7 cellular contexts compared by ENCODE assay signal in the genomic region with DNA sequence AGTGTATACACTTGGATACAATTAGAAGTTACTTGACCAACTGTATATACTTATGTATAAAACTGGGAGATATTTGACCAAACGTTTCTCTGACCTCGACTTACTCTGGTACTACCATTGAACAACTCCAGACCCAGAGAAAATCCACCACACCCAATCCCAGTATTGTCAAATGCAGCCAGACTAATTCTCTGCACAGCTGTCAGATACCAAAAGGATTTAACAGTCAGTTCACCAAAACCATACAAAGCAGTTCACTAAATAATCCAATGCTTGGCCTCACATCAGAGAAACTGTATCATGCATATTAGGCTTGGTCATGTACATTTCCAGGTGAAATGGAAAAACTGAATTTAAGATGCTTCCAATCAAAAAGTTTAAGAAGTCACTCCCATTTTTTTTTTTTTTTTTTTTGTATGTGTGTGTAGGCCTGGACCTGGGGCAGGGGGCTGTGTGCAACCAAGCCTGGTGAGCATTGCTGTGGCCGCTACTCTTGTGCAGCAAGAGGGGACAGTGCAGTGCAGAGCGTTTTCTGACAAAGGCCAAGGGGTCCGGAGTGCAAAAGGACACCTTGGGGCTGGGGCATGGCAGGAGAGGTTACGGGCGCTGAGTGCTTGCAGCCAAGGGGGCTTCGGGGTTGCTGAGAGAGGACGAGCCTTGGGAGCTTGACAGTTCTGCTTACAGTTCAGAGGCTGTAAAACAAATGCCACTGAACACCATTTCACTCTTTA. TPM values are rescaled to one million over a fixed set of nuclear protein-coding genes. Genes with fewer than 3 reads are reported as not detected.
DNase-seq lines count a peak whose midpoint lies in the region; ATAC-seq and TF ChIP-seq lines count a peak whose summit lies in the region.

No MANE protein-coding gene starts in this region.

- TF ChIP-seq CTCF in HCT116 (IDR thresholded peaks at IDR 0.05 in 2 of 3, conservative IDR thresholded peaks at IDR 0.05 in 1 of 3; ENCODE audit: borderline replicate concordance in 1 of 3, insufficient read depth in 1 of 3, low read depth in 2 of 3, low read length in 2 of 3) (no peak), WI38 (IDR thresholded peaks at IDR 0.05; ENCODE audit: low read depth, low read length) (no peak), hepatocyte (IDR thresholded peaks at IDR 0.05; ENCODE audit: poor library complexity) (no peak), spleen (IDR thresholded peaks at IDR 0.05 in 8 of 11, conservative IDR thresholded peaks at IDR 0.05 in 3 of 11) (no peak)

- no peak overlapping the region for H3K27ac ChIP-seq in HCT116 (ENCODE audit: low read depth, low read length)
- H3K27ac ChIP-seq in hepatocyte = peak overlapping the region; percentile 94
- peak overlapping the region in 4 of 8 donors; percentile 91 to 95 (median 93) for H3K27ac ChIP-seq in spleen

- H3K27me3 ChIP-seq in HCT116 (ENCODE audit: insufficient read depth, low read length) (no peaks in the 10 kb centered on the region), hepatocyte (no peaks in the 10 kb centered on the region), spleen (replicated peaks in 1 of 7) (no peaks in the 10 kb centered on the region)

- H3K4me1 ChIP-seq in HCT116 (ENCODE audit: control insufficient read depth in 1 of 2, insufficient read depth in 2 of 2, low read length in 2 of 2) (peaks cover 14 to 24% of the 10 kb centered on the region in 2 experiments), hepatocyte (ENCODE audit: insufficient read depth) (peaks cover 19% of the 10 kb centered on the region), spleen (peaks cover 26 to 88% (median 57%) of the 10 kb centered on the region in 6 donors)

- no peak for TF ChIP-seq POLR2A in HCT116 (IDR thresholded peaks at IDR 0.05; ENCODE audit: borderline replicate concordance, extremely low read depth, insufficient read depth, insufficient read length)
- TF ChIP-seq POLR2A in spleen (IDR thresholded peaks at IDR 0.05) = no peak

- peak overlapping the region; percentile 72 to 93 for H3K4me3 ChIP-seq in HCT116 (replicated peaks in 1 of 2; ENCODE audit: low read depth in 1 of 2, low read length in 2 of 2)
- peak overlapping the region; percentile 70 for H3K4me3 ChIP-seq in WI38 (ENCODE audit: low read depth, low read length)
- peak overlapping the region; percentile 47 for H3K4me3 ChIP-seq in hepatocyte
- H3K4me3 ChIP-seq in spleen = peak overlapping the region; percentile 72 to 97 (median 94)

- H4K20me1 ChIP-seq in HCT116 (ENCODE audit: insufficient read depth) (0 out of 2 replicates have a peak, but pooled peaks cover 3% of the 10 kb centered on the region), hepatocyte (ENCODE audit: insufficient read depth, poor library complexity, severe bottlenecking) (peaks cover 21% of the 10 kb centered on the region)

- H3K9ac ChIP-seq in HCT116 (ENCODE audit: low read length) = peak overlapping the region; percentile 74

- H3K9me2 ChIP-seq in HCT116 (ENCODE audit: insufficient read depth) (no peaks in the 10 kb centered on the region), hepatocyte (replicated peaks; ENCODE audit: insufficient read depth) (no peaks in the 10 kb centered on the region)

- CTCF ChIA-PET in HCT116 (lab: Charles Lee) = no interaction called here

- no peaks in the 10 kb centered on the region for H3K36me3 ChIP-seq in HCT116 (ENCODE audit: control insufficient read depth in 1 of 2, insufficient read depth in 2 of 2, low read length in 2 of 2)
- H3K36me3 ChIP-seq in hepatocyte (replicated peaks; ENCODE audit: insufficient read depth, low read depth) = no peaks in the 10 kb centered on the region
- no peaks in the 10 kb centered on the region for H3K36me3 ChIP-seq in spleen

- H2AFZ ChIP-seq in HCT116 (ENCODE audit: low read depth, low read length, poor library complexity, severe bottlenecking) = no peak overlapping the region
- H2AFZ ChIP-seq in hepatocyte = no peak overlapping the region

- intact Hi-C loops in HCT116 (cut with micrococcal nuclease) (no loop called here), spleen (cut with DNase I; ENCODE audit: low total_unique reads) (loop anchor here (10.0 kb wide), 1 partner anchor 95 kb away; a partner anchor contains a TSS)

- TSS peak; percentile 46 for BruUV-seq in HCT116 (replicated peaks; lab: Mats Ljungman, UMichigan)

- POLR2A ChIA-PET in HCT116 (lab: Charles Lee) = no interaction called here

- no peak for ATAC-seq in HCT116
- no peak for ATAC-seq in HG03432 (IDR thresholded peaks at IDR 0.05; ENCODE audit: unreplicated experiment)

- RAD21 ChIA-PET in HCT116 (lab: Charles Lee; ENCODE audit: low non-redundant PET in 1 of 2, low total read pairs in 2 of 2, uncharacterized antibody in 2 of 2, unreplicated experiment in 2 of 2) = no interaction called here

- DNase-seq in HCT116 (ENCODE audit: low read depth, low spot score) (no peak), hepatocyte (ENCODE audit: low spot score) (no peak), spleen (peak; percentile 76), NCI-H2196 treated with DMSO at 0.1 percent for 48 hours (lab: John Stamatoyannopoulos, UW; ENCODE audit: unreplicated experiment) (no peak), NK-92 (lab: John Stamatoyannopoulos, UW; ENCODE audit: unreplicated experiment) (no peak)

- peaks cover 65% of the 10 kb centered on the region for H3K79me2 ChIP-seq in HCT116 (ENCODE audit: insufficient read depth, low read length)
- peaks cover 87% of the 10 kb centered on the region for H3K79me2 ChIP-seq in hepatocyte

- TF ChIP-seq RAD21 in HCT116 (IDR thresholded peaks at IDR 0.05; ENCODE audit: low read depth) = no peak

- WGBS in hepatocyte (ENCODE audit: low lambda C conversion rate, missing lambda C conversion rate) = 59% methylated on average over 9 of the region's 9 CpGs
- 43 to 68% (median 65%) methylated on average over 9 of the region's 9 CpGs for WGBS in spleen, 5 donors

- H3K9me3 ChIP-seq in HCT116 (ENCODE audit: control insufficient read depth in 1 of 2, insufficient read depth in 1 of 2, low read depth in 1 of 2, low read length in 2 of 2) = no peaks in the 10 kb centered on the region
- H3K9me3 ChIP-seq in hepatocyte (ENCODE audit: low read depth) = no peaks in the 10 kb centered on the region
- H3K9me3 ChIP-seq in spleen = no peaks in the 10 kb centered on the region

- peak overlapping the region; percentile 91 for H3K4me2 ChIP-seq in HCT116 (ENCODE audit: low read length)
- peak overlapping the region; percentile 87 for H3K4me2 ChIP-seq in hepatocyte

TF ChIP-seq in HCT116, 20 proteins besides CTCF, POLR2A, EP300 and RAD21 (continues in another document):
- TF ChIP-seq SIN3A (IDR thresholded peaks at IDR 0.05; ENCODE audit: low read depth) = no peak
- no peak for TF ChIP-seq ZNF274 (IDR thresholded peaks at IDR 0.05; ENCODE audit: low read depth, low read length)
- TF ChIP-seq FOSL1 (IDR thresholded peaks at IDR 0.05; ENCODE audit: low read depth) = no peak
- no peak for TF ChIP-seq SRF (IDR thresholded peaks at IDR 0.05; ENCODE audit: low read depth)
- TF ChIP-seq YY1 (IDR thresholded peaks at IDR 0.05; ENCODE audit: extremely low read depth, insufficient replicate concordance, low read depth, low read length) = no peak
- no peak for TF ChIP-seq EGR1 (IDR thresholded peaks at IDR 0.05; ENCODE audit: low read depth)
- TF ChIP-seq, protein P1, sequence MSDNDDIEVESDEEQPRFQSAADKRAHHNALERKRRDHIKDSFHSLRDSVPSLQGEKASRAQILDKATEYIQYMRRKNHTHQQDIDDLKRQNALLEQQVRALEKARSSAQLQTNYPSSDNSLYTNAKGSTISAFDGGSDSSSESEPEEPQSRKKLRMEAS (IDR thresholded peaks at IDR 0.05) = no peak
- no peak for TF ChIP-seq EZH2phosphoT487 (IDR thresholded peaks at IDR 0.05; ENCODE audit: borderline replicate concordance)
- TF ChIP-seq ZFX (IDR thresholded peaks at IDR 0.05) = no peak
- TF ChIP-seq, protein P2, sequence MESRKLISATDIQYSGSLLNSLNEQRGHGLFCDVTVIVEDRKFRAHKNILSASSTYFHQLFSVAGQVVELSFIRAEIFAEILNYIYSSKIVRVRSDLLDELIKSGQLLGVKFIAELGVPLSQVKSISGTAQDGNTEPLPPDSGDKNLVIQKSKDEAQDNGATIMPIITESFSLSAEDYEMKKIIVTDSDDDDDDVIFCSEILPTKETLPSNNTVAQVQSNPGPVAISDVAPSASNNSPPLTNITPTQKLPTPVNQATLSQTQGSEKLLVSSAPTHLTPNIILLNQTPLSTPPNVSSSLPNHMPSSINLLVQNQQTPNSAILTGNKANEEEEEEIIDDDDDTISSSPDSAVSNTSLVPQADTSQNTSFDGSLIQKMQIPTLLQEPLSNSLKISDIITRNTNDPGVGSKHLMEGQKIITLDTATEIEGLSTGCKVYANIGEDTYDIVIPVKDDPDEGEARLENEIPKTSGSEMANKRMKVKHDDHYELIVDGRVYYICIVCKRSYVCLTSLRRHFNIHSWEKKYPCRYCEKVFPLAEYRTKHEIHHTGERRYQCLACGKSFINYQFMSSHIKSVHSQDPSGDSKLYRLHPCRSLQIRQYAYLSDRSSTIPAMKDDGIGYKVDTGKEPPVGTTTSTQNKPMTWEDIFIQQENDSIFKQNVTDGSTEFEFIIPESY (IDR thresholded peaks at IDR 0.05; ENCODE audit: extremely low read depth, insufficient replicate concordance, low read length) = no peak
- TF ChIP-seq EZH2 (IDR thresholded peaks at IDR 0.05) = no peak
- TF ChIP-seq SP1 (IDR thresholded peaks at IDR 0.05; ENCODE audit: low read depth) = no peak

RNA-seq across cellular contexts. Expression of a gene that starts 1.4 kb away (rescaled TPM):
- total RNA-seq in HCT116 (2021; ENCODE audit: unreplicated experiment) (54.9 TPM), hepatocyte (65.6 and 75.7 TPM in 2 replicates), spleen (10 to 100 TPM; 28.1 to 37.2 (median 31.5) TPM)
- 18.4 and 25.3 TPM in 2 replicates for polyA plus RNA-seq in HCT116 (2012)
- polyA plus RNA-seq in hepatocyte (18.7 and 23.2 TPM in 2 replicates), spleen (10 to 100 TPM; 10.6 to 16.3 (median 15.2) TPM)

RNA-seq across cellular contexts. Expression of a gene that starts 1.8 kb away (rescaled TPM):
- total RNA-seq in HCT116 (2021; ENCODE audit: unreplicated experiment) (1.6 TPM), hepatocyte (4.3 and 5.8 TPM in 2 replicates), spleen (1 to 10 TPM; 1.2 to 2.6 (median 1.6) TPM)
- 0.75 and 0.83 TPM in 2 replicates for polyA plus RNA-seq in HCT116 (2012)
- polyA plus RNA-seq in hepatocyte (1.1 and 1.9 TPM in 2 replicates), spleen (1 to 10 TPM in 1 of 3 donors, under 1 TPM in 2; 0.52 to 1.5 (median 0.96) TPM)
